Comparison of ENCODE assay signal across 22 cellular contexts in the genomic region with DNA sequence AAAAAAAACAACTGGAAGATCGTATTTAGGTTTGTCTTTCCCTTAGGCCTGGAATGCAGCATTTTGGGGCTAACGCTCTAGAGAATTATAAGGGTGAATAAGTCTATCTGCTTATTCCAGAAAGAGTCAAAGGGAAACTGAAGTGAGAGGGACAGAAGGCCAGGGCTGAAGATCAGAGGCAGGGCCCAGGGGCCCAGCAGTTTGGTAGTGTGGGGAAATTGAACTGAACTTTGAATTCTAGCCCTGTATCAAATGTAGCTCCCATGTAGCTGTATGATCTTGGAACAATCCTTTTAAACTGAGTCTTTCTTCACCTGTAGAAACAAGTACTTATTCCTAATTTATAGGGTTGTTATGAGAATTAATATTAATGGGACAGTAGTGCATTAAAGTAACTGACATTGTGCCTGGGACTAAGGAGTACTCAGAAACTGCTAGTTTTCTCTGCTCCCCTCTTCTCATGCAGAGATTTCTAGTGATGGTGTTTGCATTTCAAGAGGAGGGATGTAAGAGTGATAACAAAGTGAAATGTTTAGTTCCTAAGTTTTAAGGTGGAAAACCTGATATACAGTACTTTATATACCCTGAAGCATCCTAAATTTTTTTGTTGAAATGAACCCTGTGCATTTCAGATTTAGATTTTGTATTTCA. TPM values are rescaled to one million over a fixed set of nuclear protein-coding genes. Genes with fewer than 3 reads are reported as not detected.
"Had no signal": no experiment of that assay in that cellular context is flagged by ENCODE, and none has a peak within 500 bp of the region (broad histone marks: within the 10 kb centered on the region; RNA-seq: fewer than 3 reads in every experiment).

No MANE protein-coding gene starts in this region.

- H3K9me3 ChIP-seq: sigmoid colon, testis, uterus had no signal

- H3K4me1 ChIP-seq: sigmoid colon, testis, uterus had no signal

- H3K36me3 ChIP-seq: cardiac muscle cell, sigmoid colon, uterus had no signal

- ATAC-seq: activated CD8-positive, alpha-beta T cell treated with anti-CD3 and anti-CD28 coated beads, Interleukin-2, amount 10 ng/mL, durations not matched to agents 7 days and 5 days; activated naive CD8-positive, alpha-beta T cell treated with anti-CD3 and anti-CD28 coated beads, Interleukin-2, amount 50 U/mL, for 24 hours had no signal

- H3K27ac Mint-ChIP-seq: activated CD8-positive, alpha-beta T cell treated with anti-CD3 and anti-CD28 coated beads, Interleukin-2, amount 10 ng/mL, durations not matched to agents 7 days and 5 days; activated naive CD8-positive, alpha-beta T cell treated with anti-CD3 and anti-CD28 coated beads, Interleukin-2, amount 50 U/mL, for 24 hours; activated T-helper 1 cell treated with anti-CD3 and anti-CD28 coated beads, Interleukin-12 subunit alpha, Interleukin-12 subunit beta, Interleukin-2, Interleukin-4 antibody, amounts not matched to agents 30 ng/mL and 10 ng/mL and 1 ng/mL, durations not matched to agents 14 hours and 24 hours and 36 hours; T-helper 2 cell treated with Interferon-gamma antibody and Interleukin-4, amounts not matched to agents 5 μg/mL and 100 μg/mL, for 36 hours had no signal

- H3K27me3 Mint-ChIP-seq: activated naive CD8-positive, alpha-beta T cell treated with anti-CD3 and anti-CD28 coated beads, Interleukin-2, amount 50 U/mL, for 24 hours had no signal

- H3K4me3 ChIP-seq: cardiac muscle cell, sigmoid colon, smooth muscle cell, testis, uterus had no signal

- H3K9me3 Mint-ChIP-seq: activated naive CD8-positive, alpha-beta T cell treated with anti-CD3 and anti-CD28 coated beads, Interleukin-2, amount 50 U/mL, for 24 hours; activated T-helper 1 cell treated with anti-CD3 and anti-CD28 coated beads, Interleukin-12 subunit alpha, Interleukin-12 subunit beta, Interleukin-2, Interleukin-4 antibody, amounts not matched to agents 30 ng/mL and 10 ng/mL and 1 ng/mL, durations not matched to agents 14 hours and 24 hours and 36 hours; nephron; T-helper 2 cell treated with Interferon-gamma antibody and Interleukin-4, amounts not matched to agents 5 μg/mL and 100 μg/mL, for 36 hours had no signal

- H3K27ac ChIP-seq: cardiac muscle cell, sigmoid colon, testis, uterus, VCaP had no signal

- H3K4me1 Mint-ChIP-seq: activated naive CD8-positive, alpha-beta T cell treated with anti-CD3 and anti-CD28 coated beads, Interleukin-2, amount 50 U/mL, for 24 hours had no signal

- H3K4me3 Mint-ChIP-seq: activated CD8-positive, alpha-beta T cell treated with anti-CD3 and anti-CD28 coated beads, Interleukin-2, amount 10 ng/mL, durations not matched to agents 7 days and 5 days; activated naive CD8-positive, alpha-beta T cell treated with anti-CD3 and anti-CD28 coated beads, Interleukin-2, amount 50 U/mL, for 24 hours; activated T-helper 1 cell treated with anti-CD3 and anti-CD28 coated beads, Interleukin-12 subunit alpha, Interleukin-12 subunit beta, Interleukin-2, Interleukin-4 antibody, amounts not matched to agents 30 ng/mL and 10 ng/mL and 1 ng/mL, durations not matched to agents 14 hours and 24 hours and 36 hours; nephron; T-helper 2 cell treated with Interferon-gamma antibody and Interleukin-4, amounts not matched to agents 5 μg/mL and 100 μg/mL, for 36 hours had no signal

- DNase-seq: activated CD4-positive, alpha-beta T cell treated with anti-CD3 and anti-CD28 coated beads for 1 hour; activated CD4-positive, alpha-beta T cell treated with anti-CD3 and anti-CD28 coated beads, Interleukin-2, amount 50 U/mL, for 1 hour; activated CD8-positive, alpha-beta T cell treated with anti-CD3 and anti-CD28 coated beads, Interleukin-2, amount 10 ng/mL, durations not matched to agents 7 days and 5 days; activated gamma-delta T cell; activated naive CD4-positive, alpha-beta T cell treated with anti-CD3 and anti-CD28 coated beads, Interleukin-2, amount 50 U/mL, for 16 hours; activated naive CD8-positive, alpha-beta T cell treated with anti-CD3 and anti-CD28 coated beads, Interleukin-2, amount 50 U/mL, for 24 hours; cortex of kidney; foreskin fibroblast; posterior cingulate gyrus; sigmoid colon; stimulated activated CD4-positive, alpha-beta T cell treated with anti-CD3 and anti-CD28 coated beads, Interleukin-2, amount 100 ng/mL, for 48 hours; stimulated activated CD8-positive, alpha-beta memory T cell treated with anti-CD3 and anti-CD28 coated beads, Interleukin-4, amount 100 ng/mL, for 48 hours; stimulated activated naive CD4-positive, alpha-beta T cell; testis; trophoblast cell; uterus had no signal

- H3K27me3 ChIP-seq: cardiac muscle cell, sigmoid colon, testis, uterus had no signal

RNA-seq across cellular contexts. Expression of a gene that starts 30.4 kb away (rescaled TPM):
- total RNA-seq: activated CD8-positive, alpha-beta T cell treated with anti-CD3 and anti-CD28 coated beads, Interleukin-2, amount 10 ng/mL, durations not matched to agents 7 days and 5 days; activated T-helper 1 cell treated with anti-CD3 and anti-CD28 coated beads, Interleukin-12 subunit alpha, Interleukin-12 subunit beta, Interleukin-2, Interleukin-4 antibody, amounts not matched to agents 30 ng/mL and 10 ng/mL and 1 ng/mL, durations not matched to agents 14 hours and 24 hours and 36 hours had no signal
